8 cellular contexts compared by ENCODE assay signal in the genomic region with DNA sequence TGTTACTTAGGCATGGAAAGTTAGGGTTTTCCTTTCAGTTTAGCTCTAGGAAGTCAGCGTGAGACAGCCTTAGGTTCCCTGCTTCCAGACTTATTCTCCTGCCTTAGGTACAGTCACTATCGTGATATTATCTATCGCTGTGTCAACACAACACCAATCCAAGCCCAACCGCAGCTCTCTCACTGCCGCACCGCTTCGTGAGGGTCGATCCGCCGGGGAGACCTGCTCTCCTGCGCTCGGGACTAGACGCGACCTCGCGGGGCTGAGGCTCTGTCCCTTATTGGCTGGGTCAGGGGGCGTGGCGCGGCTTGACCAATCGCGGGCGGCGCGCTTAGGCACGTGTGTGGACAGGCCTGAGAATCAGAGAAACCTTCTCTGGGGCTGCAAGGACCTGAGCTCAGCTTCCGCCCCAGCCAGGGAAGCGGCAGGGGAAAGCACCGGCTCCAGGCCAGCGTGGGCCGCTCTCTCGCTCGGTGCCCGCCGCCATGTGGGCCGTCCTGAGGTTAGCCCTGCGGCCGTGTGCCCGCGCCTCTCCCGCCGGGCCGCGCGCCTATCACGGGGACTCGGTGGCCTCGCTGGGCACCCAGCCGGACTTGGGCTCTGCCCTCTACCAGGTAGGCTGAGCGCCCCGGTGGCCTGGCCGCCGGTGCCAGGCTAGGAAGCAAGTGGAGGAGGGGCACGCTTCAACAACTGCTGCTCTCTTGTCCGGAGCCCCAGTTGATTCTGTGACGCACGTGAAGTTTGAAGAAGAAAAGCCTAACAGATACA. TPM values are rescaled to one million over a fixed set of nuclear protein-coding genes. Genes with fewer than 3 reads are reported as not detected.
DNase-seq lines count a peak whose midpoint lies in the region; ATAC-seq and TF ChIP-seq lines count a peak whose summit lies in the region.

A gene (plus strand): TSS at position 400 of the 768 bp plus-strand sequence. CDS start 86 bp downstream, at position 486.

- peak within 1 kb of the TSS; percentile 92 for H3K27ac ChIP-seq in HUES64 (ENCODE audit: low read depth, low read length)
- peak within 1 kb of the TSS; percentile 37 for H3K27ac ChIP-seq in OCI-LY1 (ENCODE audit: low read depth, low read length, poor library complexity, severe bottlenecking)

- H3K4me1 Mint-ChIP-seq in endothelial cell (ENCODE audit: unreplicated experiment) (peaks cover 12% of the 10 kb centered on the region), mesothelial cell of epicardium (peaks cover 19% of the 10 kb centered on the region)

- H3F3A ChIP-seq in OCI-LY1 (ENCODE audit: insufficient read depth, low read length): no peaks in the 10 kb centered on the region

- H3K9ac ChIP-seq in HUES64 (ENCODE audit: low read depth, low read length) (peak within 1 kb of the TSS; percentile 92), OCI-LY1 (ENCODE audit: low read length) (peak within 1 kb of the TSS; percentile 67)

- peak within 1 kb of the TSS; percentile 91 for H3K4me2 ChIP-seq in OCI-LY1 (ENCODE audit: low read length)

- H3K27me3 ChIP-seq in HUES64 (ENCODE audit: insufficient read depth, low read length) (no peaks in the 10 kb centered on the region), OCI-LY1 (ENCODE audit: insufficient read depth, low read length) (no peaks in the 10 kb centered on the region)

- H3K4me1 ChIP-seq in HUES64 (ENCODE audit: insufficient read depth, low read length) (peaks cover 6% of the 10 kb centered on the region; the same call in 1 of the 2 replicates), OCI-LY1 (ENCODE audit: insufficient read depth, low read length, severe bottlenecking) (peaks cover 34% of the 10 kb centered on the region)

- ATAC-seq in GM21515 (IDR thresholded peaks at IDR 0.05; ENCODE audit: unreplicated experiment): peak; percentile 98

- peak within 1 kb of the TSS; percentile 85 for H3K27ac Mint-ChIP-seq in endothelial cell (ENCODE audit: unreplicated experiment)
- H3K27ac Mint-ChIP-seq in mesothelial cell of epicardium: peak within 1 kb of the TSS; percentile 99

- H3K79me2 ChIP-seq in OCI-LY1 (ENCODE audit: insufficient read depth, low read length): peaks cover 40% of the 10 kb centered on the region

- H3K27me3 Mint-ChIP-seq in endothelial cell (ENCODE audit: unreplicated experiment) (peaks cover 1% of the 10 kb centered on the region), mesothelial cell of epicardium (ENCODE audit: low read depth) (no peaks in the 10 kb centered on the region)

- H3K4me3 ChIP-seq in HUES64 (ENCODE audit: low read length): peak within 1 kb of the TSS; percentile 83
- peak within 1 kb of the TSS; percentile 66 for H3K4me3 ChIP-seq in OCI-LY1 (ENCODE audit: low read depth, low read length, poor library complexity, severe bottlenecking)

- peak; percentile 43 for DNase-seq in D341Med (ENCODE audit: low spot score)
- DNase-seq in activated CD8-positive, alpha-beta memory T cell treated with anti-CD3 and anti-CD28 coated beads, Interleukin-2, amount 50 U/mL, for 48 hours: peak; percentile 98
- DNase-seq in endothelial cell (ENCODE audit: low spot score): peak; percentile 98
- peak; percentile 89 to 97 for DNase-seq in mesothelial cell of epicardium (ENCODE audit: low spot score in 2 of 2, unreplicated experiment in 2 of 2)
- peak; percentile 91 to 92 for DNase-seq in stimulated activated CD8-positive, alpha-beta memory T cell treated with anti-CD3 and anti-CD28 coated beads, Interleukin-15, amount 100 ng/mL, for 4 hours (ENCODE audit: low read depth in 2 of 2)

- no peaks in the 10 kb centered on the region for H4K20me1 ChIP-seq in OCI-LY1 (ENCODE audit: insufficient read depth, low read length)

- under 1% methylated on average over 56 of the region's 56 CpGs for WGBS in HUES64

- H2AFZ ChIP-seq in OCI-LY1 (ENCODE audit: low read length): peak within 1 kb of the TSS; percentile 53; the same call in 1 of the 2 replicates

- TF ChIP-seq CTCF in OCI-LY1 (IDR thresholded peaks at IDR 0.05; ENCODE audit: low read length): no peak
- TF ChIP-seq CTCF in endothelial cell (IDR thresholded peaks at IDR 0.05; ENCODE audit: unreplicated experiment): no peak
- no peak for TF ChIP-seq CTCF in mesothelial cell of epicardium (IDR thresholded peaks at IDR 0.05; ENCODE audit: unreplicated experiment)

- H3K4me3 Mint-ChIP-seq in endothelial cell (ENCODE audit: unreplicated experiment) (peak within 1 kb of the TSS; percentile 95), mesothelial cell of epicardium (peak within 1 kb of the TSS; percentile 87)

- H3K36me3 ChIP-seq in HUES64 (ENCODE audit: insufficient read depth, low read length): no peaks in the 10 kb centered on the region
- H3K36me3 ChIP-seq in OCI-LY1 (ENCODE audit: insufficient read depth, low read length): peaks cover 5% of the 10 kb centered on the region; the same call in 1 of the 2 replicates

- H3K36me3 Mint-ChIP-seq in endothelial cell (ENCODE audit: low read depth, unreplicated experiment): peaks cover 14% of the 10 kb centered on the region
- H3K36me3 Mint-ChIP-seq in mesothelial cell of epicardium: peaks cover 2% of the 10 kb centered on the region

- no peaks in the 10 kb centered on the region for H3K9me3 ChIP-seq in HUES64 (ENCODE audit: insufficient read depth, low read depth, low read length)
- no peaks in the 10 kb centered on the region for H3K9me3 ChIP-seq in OCI-LY1 (ENCODE audit: low read length)

- H3K9me2 ChIP-seq in OCI-LY1 (ENCODE audit: low read depth, low read length): no peaks in the 10 kb centered on the region

- H3K9me3 Mint-ChIP-seq in endothelial cell (ENCODE audit: unreplicated experiment): no peaks in the 10 kb centered on the region
- H3K9me3 Mint-ChIP-seq in mesothelial cell of epicardium: no peaks in the 10 kb centered on the region

RNA-seq across cellular contexts. Expression of the gene that starts here (rescaled TPM):
- 46.2 TPM for polyA plus RNA-seq in HUES64 (2013, experiment 1 of 2)
- 40.9 TPM for polyA plus RNA-seq in HUES64 (2013, experiment 2 of 2)
- 38.3 TPM for total RNA-seq in endothelial cell (ENCODE audit: unreplicated experiment)
- 42.6 to 44.6 TPM (median 44.4 TPM) in 3 replicates for total RNA-seq in mesothelial cell of epicardium

Comparison
In these comparisons a context has a peak if more than half of its experiments do, and no peak if none do; other contexts are left out.
1. Peak in every context shown above with its lines: DNase-seq, ATAC-seq, H3K4me3 ChIP-seq and H3K27ac ChIP-seq.
2. DNase-seq: peak in every context shown above with its lines; median percentile 98 in activated CD8-positive, alpha-beta memory T cell treated with anti-CD3 and anti-CD28 coated beads, Interleukin-2, amount 50 U/mL, for 48 hours; 98 in endothelial cell; 93 in mesothelial cell of epicardium; 92 in stimulated activated CD8-positive, alpha-beta memory T cell treated with anti-CD3 and anti-CD28 coated beads, Interleukin-15, amount 100 ng/mL, for 4 hours; 43 in D341Med.